ENCODE assay signal across 12 cellular contexts in genomic region chr2:120237491-120237902, GRCh38. TPM values are rescaled to one million over a fixed set of nuclear protein-coding genes. Genes with fewer than 3 reads are reported as not detected.
DNase-seq lines count a peak whose midpoint lies in the region; ATAC-seq, FAIRE-seq and TF ChIP-seq lines count a peak whose summit lies in the region.
"Had no signal": no experiment of that assay in that cellular context is flagged by ENCODE, and none has a peak within 500 bp of the region (broad histone marks: within the 10 kb centered on the region; RNA-seq: fewer than 3 reads in every experiment).

No MANE protein-coding gene starts in this region.

- FAIRE-seq in astrocyte (lab: Jason Lieb, UNC) (no peak), urothelium cell line (lab: Jason Lieb, UNC) (peak; percentile 91)

- H3K79me2 ChIP-seq in astrocyte (ENCODE audit: insufficient read depth, low read length) (no peaks in the 10 kb centered on the region), hepatocyte (no peaks in the 10 kb centered on the region)

- CTCF ChIA-PET in activated CD8-positive, alpha-beta T cell treated with anti-CD3 and anti-CD28 coated beads, Interleukin-2, amount 10 ng/mL, durations not matched to agents 7 days and 5 days (lab: Charles Lee): no interaction called here
- CTCF ChIA-PET in activated CD8-positive, alpha-beta T cell treated with anti-CD3 and anti-CD28 coated beads for 36 hours (lab: Charles Lee): interaction anchor here (1.0 kb wide), 1 partner anchor 76 kb away, joined by 3 read pairs; no protein-coding TSS in a partner anchor

- H3K27me3 ChIP-seq in astrocyte (ENCODE audit: insufficient read depth, low read length): no peaks in the 10 kb centered on the region
- no peaks in the 10 kb centered on the region for H3K27me3 ChIP-seq in hepatocyte
- H3K27me3 ChIP-seq: ascending aorta had no signal

- peak overlapping the region; percentile 15 for H3K27ac Mint-ChIP-seq in activated CD8-positive, alpha-beta T cell treated with anti-CD3 and anti-CD28 coated beads, Interleukin-2, amount 10 ng/mL, durations not matched to agents 7 days and 5 days
- H3K27ac Mint-ChIP-seq in activated CD8-positive, alpha-beta T cell treated with anti-CD3 and anti-CD28 coated beads for 36 hours: no peak overlapping the region
- no peak overlapping the region for H3K27ac Mint-ChIP-seq in astrocyte (ENCODE audit: unreplicated experiment)
- H3K27ac Mint-ChIP-seq: naive B cell had no signal

- no peak overlapping the region for H3K27ac ChIP-seq in astrocyte (ENCODE audit: low read depth, low read length)
- H3K27ac ChIP-seq in hepatocyte: peak overlapping the region; percentile 97
- H3K27ac ChIP-seq: ascending aorta had no signal

- ATAC-seq in activated CD8-positive, alpha-beta T cell treated with anti-CD3 and anti-CD28 coated beads, Interleukin-2, amount 10 ng/mL, durations not matched to agents 7 days and 5 days: no peak
- ATAC-seq in activated CD8-positive, alpha-beta T cell treated with anti-CD3 and anti-CD28 coated beads for 36 hours: no peak

- 73% methylated on average over 9 of the region's 10 CpGs for WGBS in hepatocyte (ENCODE audit: low lambda C conversion rate, missing lambda C conversion rate)

- no peak for DNase-seq in activated CD8-positive, alpha-beta T cell treated with anti-CD3 and anti-CD28 coated beads, Interleukin-2, amount 10 ng/mL, durations not matched to agents 7 days and 5 days
- no peak for DNase-seq in activated CD8-positive, alpha-beta T cell treated with anti-CD3 and anti-CD28 coated beads for 36 hours
- peak; percentile 74 for DNase-seq in astrocyte (ENCODE audit: low read depth)
- peak; percentile 57 for DNase-seq in hepatocyte (ENCODE audit: low spot score)
- DNase-seq in urothelium cell line (ENCODE audit: low spot score): peak; percentile 78
- no peak for DNase-seq in NCI-H345 (lab: John Stamatoyannopoulos, UW)
- no peak for DNase-seq in activated gamma-delta T cell treated with Interleukin-2 at 50 U/mL for 16 hours
- DNase-seq in activated CD4-positive, alpha-beta T cell treated with anti-CD3 and anti-CD28 coated beads, Interleukin-2, amount 50 U/mL, for 48 hours: no peak
- DNase-seq: 8988T, naive B cell, NCI-H510A treated with DMSO at 0.1 percent for 48 hours had no signal

- H3K4me3 ChIP-seq in astrocyte (ENCODE audit: insufficient read depth, low read depth, low read length) (no peak overlapping the region), hepatocyte (no peak overlapping the region)
- H3K4me3 ChIP-seq: ascending aorta had no signal

- H3K36me3 ChIP-seq in astrocyte (ENCODE audit: insufficient read depth, low read length): no peaks in the 10 kb centered on the region
- H3K36me3 ChIP-seq in hepatocyte (replicated peaks; ENCODE audit: insufficient read depth, low read depth): no peaks in the 10 kb centered on the region
- H3K36me3 ChIP-seq: ascending aorta had no signal

- H3K9me3 ChIP-seq in astrocyte (ENCODE audit: insufficient read depth, low read depth, low read length) (no peaks in the 10 kb centered on the region), hepatocyte (ENCODE audit: low read depth) (no peaks in the 10 kb centered on the region)
- H3K9me3 ChIP-seq: ascending aorta had no signal

- H3K27me3 Mint-ChIP-seq in activated CD8-positive, alpha-beta T cell treated with anti-CD3 and anti-CD28 coated beads, Interleukin-2, amount 10 ng/mL, durations not matched to agents 7 days and 5 days (ENCODE audit: low read depth): no peaks in the 10 kb centered on the region
- H3K27me3 Mint-ChIP-seq in activated CD8-positive, alpha-beta T cell treated with anti-CD3 and anti-CD28 coated beads for 36 hours: no peaks in the 10 kb centered on the region
- peaks cover 14% of the 10 kb centered on the region for H3K27me3 Mint-ChIP-seq in astrocyte (ENCODE audit: low read depth, unreplicated experiment)

- H3K9ac ChIP-seq in astrocyte (ENCODE audit: low read length): no peak overlapping the region

- no peaks in the 10 kb centered on the region for H3K9me3 Mint-ChIP-seq in activated CD8-positive, alpha-beta T cell treated with anti-CD3 and anti-CD28 coated beads, Interleukin-2, amount 10 ng/mL, durations not matched to agents 7 days and 5 days (ENCODE audit: insufficient read depth)
- H3K9me3 Mint-ChIP-seq in activated CD8-positive, alpha-beta T cell treated with anti-CD3 and anti-CD28 coated beads for 36 hours: peaks cover 2% of the 10 kb centered on the region
- H3K9me3 Mint-ChIP-seq in astrocyte (ENCODE audit: unreplicated experiment): no peaks in the 10 kb centered on the region
- H3K9me3 Mint-ChIP-seq: naive B cell had no signal

- peaks cover 27% of the 10 kb centered on the region for H3K4me1 Mint-ChIP-seq in activated CD8-positive, alpha-beta T cell treated with anti-CD3 and anti-CD28 coated beads, Interleukin-2, amount 10 ng/mL, durations not matched to agents 7 days and 5 days (ENCODE audit: low read depth)
- H3K4me1 Mint-ChIP-seq in activated CD8-positive, alpha-beta T cell treated with anti-CD3 and anti-CD28 coated beads for 36 hours (ENCODE audit: low read depth): peaks cover 16% of the 10 kb centered on the region
- peaks cover 30% of the 10 kb centered on the region for H3K4me1 Mint-ChIP-seq in astrocyte (ENCODE audit: low read depth, unreplicated experiment)

- peaks cover 5% of the 10 kb centered on the region for H3K36me3 Mint-ChIP-seq in activated CD8-positive, alpha-beta T cell treated with anti-CD3 and anti-CD28 coated beads, Interleukin-2, amount 10 ng/mL, durations not matched to agents 7 days and 5 days (ENCODE audit: low read depth)
- no peaks in the 10 kb centered on the region for H3K36me3 Mint-ChIP-seq in activated CD8-positive, alpha-beta T cell treated with anti-CD3 and anti-CD28 coated beads for 36 hours (ENCODE audit: low read depth)
- H3K36me3 Mint-ChIP-seq in astrocyte (ENCODE audit: low read depth, unreplicated experiment): no peaks in the 10 kb centered on the region
- H3K36me3 Mint-ChIP-seq: naive B cell had no signal

- H2AFZ ChIP-seq in astrocyte (ENCODE audit: low read depth, low read length) (no peak overlapping the region), hepatocyte (no peak overlapping the region)

- intact Hi-C loops in activated CD8-positive, alpha-beta T cell treated with anti-CD3 and anti-CD28 coated beads for 36 hours (cut with micrococcal nuclease): no loop called here

- no peaks in the 10 kb centered on the region for H3K9me2 ChIP-seq in hepatocyte (replicated peaks; ENCODE audit: insufficient read depth)

- peaks cover 35% of the 10 kb centered on the region for H3K4me1 ChIP-seq in astrocyte (ENCODE audit: insufficient read depth, low read length)
- H3K4me1 ChIP-seq in hepatocyte (ENCODE audit: insufficient read depth): peaks cover 17% of the 10 kb centered on the region

- no peak for TF ChIP-seq CTCF in activated CD8-positive, alpha-beta T cell treated with anti-CD3 and anti-CD28 coated beads for 36 hours (IDR thresholded peaks at IDR 0.05)
- TF ChIP-seq CTCF in astrocyte (IDR thresholded peaks at IDR 0.05; ENCODE audit: insufficient read depth, low read depth, low read length) (no peak), hepatocyte (IDR thresholded peaks at IDR 0.05; ENCODE audit: poor library complexity) (no peak)

- no peak overlapping the region for H3K4me3 Mint-ChIP-seq in activated CD8-positive, alpha-beta T cell treated with anti-CD3 and anti-CD28 coated beads, Interleukin-2, amount 10 ng/mL, durations not matched to agents 7 days and 5 days
- no peak overlapping the region for H3K4me3 Mint-ChIP-seq in activated CD8-positive, alpha-beta T cell treated with anti-CD3 and anti-CD28 coated beads for 36 hours
- peak overlapping the region; percentile 15 for H3K4me3 Mint-ChIP-seq in astrocyte (ENCODE audit: unreplicated experiment)

- H4K20me1 ChIP-seq in astrocyte (ENCODE audit: insufficient read depth, low read length) (no peaks in the 10 kb centered on the region), hepatocyte (ENCODE audit: insufficient read depth, poor library complexity, severe bottlenecking) (no peaks in the 10 kb centered on the region)

- H3K4me2 ChIP-seq in astrocyte (ENCODE audit: low read length) (peak overlapping the region; percentile 76), hepatocyte (no peak overlapping the region)

- POLR2A ChIA-PET in activated CD8-positive, alpha-beta T cell treated with anti-CD3 and anti-CD28 coated beads, Interleukin-2, amount 10 ng/mL, durations not matched to agents 7 days and 5 days (lab: Charles Lee): no interaction called here
- POLR2A ChIA-PET in activated CD8-positive, alpha-beta T cell treated with anti-CD3 and anti-CD28 coated beads for 36 hours (lab: Charles Lee): interaction anchor here (0.8 kb wide), 1 partner anchor 18 kb away, joined by 3 read pairs; no protein-coding TSS in a partner anchor

RNA-seq across cellular contexts. Expression of gene TMEM185B, which starts 14.3 kb away (rescaled TPM):
- 10 to 100 TPM; 25.6 to 25.8 TPM for total RNA-seq in activated CD8-positive, alpha-beta T cell treated with anti-CD3 and anti-CD28 coated beads, Interleukin-2, amount 10 ng/mL, durations not matched to agents 7 days and 5 days
- 10 to 100 TPM; 16.7 to 17.2 TPM for total RNA-seq in activated CD8-positive, alpha-beta T cell treated with anti-CD3 and anti-CD28 coated beads for 36 hours
- total RNA-seq in astrocyte (27.9 and 30.8 TPM in 2 replicates), hepatocyte (25.2 and 26.2 TPM in 2 replicates)
- polyA plus RNA-seq in hepatocyte: 20.8 and 24.0 TPM in 2 replicates

RNA-seq across cellular contexts. Expression of gene RALB, which starts 15.2 kb away (rescaled TPM):
- total RNA-seq in activated CD8-positive, alpha-beta T cell treated with anti-CD3 and anti-CD28 coated beads, Interleukin-2, amount 10 ng/mL, durations not matched to agents 7 days and 5 days: 10 to 100 TPM; 39.4 to 45.4 TPM
- 10 to 100 TPM; 16.7 to 17.6 TPM for total RNA-seq in activated CD8-positive, alpha-beta T cell treated with anti-CD3 and anti-CD28 coated beads for 36 hours
- total RNA-seq in astrocyte: 44.5 and 49.4 TPM in 2 replicates
- total RNA-seq in hepatocyte: 66.8 and 68.2 TPM in 2 replicates
- polyA plus RNA-seq in hepatocyte: 57.5 and 74.4 TPM in 2 replicates

Comparison
In these comparisons a context has a peak if more than half of its experiments do, and no peak if none do; other contexts are left out.
1. DNase-seq: peak in astrocyte (single experiment), hepatocyte (single experiment) and urothelium cell line (single experiment); none in activated CD8-positive, alpha-beta T cell treated with anti-CD3 and anti-CD28 coated beads, Interleukin-2, amount 10 ng/mL, durations not matched to agents 7 days and 5 days (single experiment), activated CD8-positive, alpha-beta T cell treated with anti-CD3 and anti-CD28 coated beads for 36 hours (single experiment), NCI-H345 (single experiment), activated gamma-delta T cell treated with Interleukin-2 at 50 U/mL for 16 hours (single experiment) and activated CD4-positive, alpha-beta T cell treated with anti-CD3 and anti-CD28 coated beads, Interleukin-2, amount 50 U/mL, for 48 hours (0 of 2).